Comparison of ENCODE assay signal across 18 cellular contexts in genomic region chr12:4189721-4190120, GRCh38.
DNase-seq lines count a peak whose midpoint lies in the region; ATAC-seq and TF ChIP-seq lines count a peak whose summit lies in the region.
"Had no signal": no experiment of that assay in that cellular context is flagged by ENCODE, and none has a peak within 500 bp of the region (broad histone marks: within the 10 kb centered on the region; RNA-seq: fewer than 3 reads in every experiment).

No MANE protein-coding gene starts in this region.

- H3K27ac ChIP-seq in endodermal cell (ENCODE audit: low read depth, low read length) (no peak overlapping the region), neutrophil (peak overlapping the region; percentile 78), stomach (no peak overlapping the region), GM23248 (no peak overlapping the region)
- H3K27ac ChIP-seq: 22Rv1, A549 had no signal

- no peak overlapping the region for H2AFZ ChIP-seq in GM23248

- H3K36me3 Mint-ChIP-seq in activated naive CD4-positive, alpha-beta T cell treated with anti-CD3 and anti-CD28 coated beads, Interleukin-2, amount 50 U/mL, for 24 hours, result peaks cover 2% of the 10 kb centered on the region
- no peaks in the 10 kb centered on the region for H3K36me3 Mint-ChIP-seq in endodermal cell (ENCODE audit: low read depth)
- H3K36me3 Mint-ChIP-seq: CD14-positive monocyte; CD4-positive, alpha-beta memory T cell had no signal

- H3K9ac ChIP-seq in endodermal cell (ENCODE audit: extremely low read depth, low read length, poor library complexity, severe bottlenecking) (no peak overlapping the region), GM23248 (no peak overlapping the region)

- H3K27me3 Mint-ChIP-seq in activated naive CD4-positive, alpha-beta T cell treated with anti-CD3 and anti-CD28 coated beads, Interleukin-2, amount 50 U/mL, for 24 hours, result no peaks in the 10 kb centered on the region
- peaks cover 6% of the 10 kb centered on the region for H3K27me3 Mint-ChIP-seq in endodermal cell (ENCODE audit: insufficient read depth)
- H3K27me3 Mint-ChIP-seq: CD4-positive, alpha-beta memory T cell had no signal

- in situ Hi-C loops in GM23248 (cut with MboI), result no loop called here

- TF ChIP-seq CTCF in endodermal cell (conservative IDR thresholded peaks at IDR 0.05) (peak; percentile 44), neutrophil (IDR thresholded peaks at IDR 0.05) (no peak), stomach (IDR thresholded peaks at IDR 0.05) (no peak)

- no peaks in the 10 kb centered on the region for H3K9me3 Mint-ChIP-seq in activated naive CD4-positive, alpha-beta T cell treated with anti-CD3 and anti-CD28 coated beads, Interleukin-2, amount 50 U/mL, for 24 hours
- no peaks in the 10 kb centered on the region for H3K9me3 Mint-ChIP-seq in endodermal cell
- H3K9me3 Mint-ChIP-seq: CD14-positive monocyte; CD4-positive, alpha-beta memory T cell; H9 had no signal

- H3K4me3 ChIP-seq in endodermal cell (ENCODE audit: low read length), result no peak overlapping the region
- H3K4me3 ChIP-seq in neutrophil (ENCODE audit: low read depth in 1 of 2, low read length in 1 of 2), result peak overlapping the region in 1 of 2 experiments; percentile 54
- no peak overlapping the region for H3K4me3 ChIP-seq in stomach
- no peak overlapping the region for H3K4me3 ChIP-seq in GM23248
- H3K4me3 ChIP-seq: A549 had no signal

- H3K4me1 ChIP-seq in endodermal cell (ENCODE audit: control insufficient read depth, insufficient read depth, low read length) (peaks cover 11% of the 10 kb centered on the region), neutrophil (ENCODE audit: control insufficient read depth in 1 of 2, insufficient read depth in 1 of 2, low read depth in 1 of 2, low read length in 1 of 2) (peaks cover 43 to 45% of the 10 kb centered on the region in 2 experiments), stomach (no peaks in the 10 kb centered on the region), GM23248 (ENCODE audit: insufficient read depth) (no peaks in the 10 kb centered on the region)
- H3K4me1 ChIP-seq: A549 had no signal

- H3F3A ChIP-seq in GM23248 (ENCODE audit: insufficient read depth), result no peaks in the 10 kb centered on the region

- no peaks in the 10 kb centered on the region for H4K20me1 ChIP-seq in GM23248 (ENCODE audit: insufficient read depth)

- no peaks in the 10 kb centered on the region for H3K79me2 ChIP-seq in GM23248 (ENCODE audit: insufficient read depth)

- DNase-seq in activated naive CD4-positive, alpha-beta T cell treated with anti-CD3 and anti-CD28 coated beads, Interleukin-2, amount 50 U/mL, for 16 hours, result no peak
- no peak for DNase-seq in endodermal cell
- DNase-seq in stomach, result no peak
- no peak for DNase-seq in GM23248
- DNase-seq in activated T-cell treated with anti-CD3 and anti-CD28 coated beads, Interleukin-2, amount 50 U/mL, for 1 hour, result no peak
- DNase-seq: AML-193; CD4-positive, alpha-beta memory T cell; DMS153; DMS79; GDM1; H9; IMR-90 had no signal

- TF ChIP-seq POLR2A in stomach (IDR thresholded peaks at IDR 0.05), result no peak

- ATAC-seq in HG02623 (IDR thresholded peaks at IDR 0.05; ENCODE audit: unreplicated experiment), result no peak
- ATAC-seq: A549 had no signal

- no peaks in the 10 kb centered on the region for H3K4me1 Mint-ChIP-seq in activated naive CD4-positive, alpha-beta T cell treated with anti-CD3 and anti-CD28 coated beads, Interleukin-2, amount 50 U/mL, for 24 hours
- peaks cover 38% of the 10 kb centered on the region for H3K4me1 Mint-ChIP-seq in endodermal cell
- H3K4me1 Mint-ChIP-seq: CD4-positive, alpha-beta memory T cell had no signal

- no peaks in the 10 kb centered on the region for H3K9me2 ChIP-seq in GM23248 (ENCODE audit: insufficient read depth)

- no peak overlapping the region for H3K4me3 Mint-ChIP-seq in activated naive CD4-positive, alpha-beta T cell treated with anti-CD3 and anti-CD28 coated beads, Interleukin-2, amount 50 U/mL, for 24 hours
- no peak overlapping the region for H3K4me3 Mint-ChIP-seq in endodermal cell
- H3K4me3 Mint-ChIP-seq: CD14-positive monocyte; CD4-positive, alpha-beta memory T cell; H9 had no signal

- no peaks in the 10 kb centered on the region for H3K36me3 ChIP-seq in endodermal cell (ENCODE audit: control insufficient read depth, insufficient read depth, low read length)
- H3K36me3 ChIP-seq in neutrophil, result no peaks in the 10 kb centered on the region
- H3K36me3 ChIP-seq in stomach, result no peaks in the 10 kb centered on the region
- H3K36me3 ChIP-seq in GM23248 (ENCODE audit: low read depth), result no peaks in the 10 kb centered on the region

- intact Hi-C loops in stomach (cut with DNase I; ENCODE audit: low total_unique reads), result no loop called here

- H3K27ac Mint-ChIP-seq in activated naive CD4-positive, alpha-beta T cell treated with anti-CD3 and anti-CD28 coated beads, Interleukin-2, amount 50 U/mL, for 24 hours, result peak overlapping the region; percentile 52
- H3K27ac Mint-ChIP-seq in endodermal cell, result no peak overlapping the region
- H3K27ac Mint-ChIP-seq: CD14-positive monocyte; CD4-positive, alpha-beta memory T cell; H9 had no signal

- TF ChIP-seq EP300 in stomach (IDR thresholded peaks at IDR 0.05), result no peak

- H3K4me2 ChIP-seq in GM23248 (ENCODE audit: unreplicated experiment), result no peak overlapping the region
- H3K4me2 ChIP-seq: A549 had no signal

- WGBS in endodermal cell (ENCODE audit: insufficient coverage in 1 of 2, insufficient read length in 1 of 2), 2 experiments, result 92 to 96% methylated on average over 12 of the region's 12 CpGs
- WGBS in stomach, 5 donors, result 85 to 93% (median 90%) methylated on average over 12 of the region's 12 CpGs
- WGBS in GM23248 (ENCODE audit: low coverage in 1 of 2, low lambda C conversion rate in 2 of 2, missing lambda C conversion rate in 2 of 2), 2 experiments, result 53 to 59% methylated on average over 12 of the region's 12 CpGs

- H3K27me3 ChIP-seq in endodermal cell (ENCODE audit: control insufficient read depth, insufficient read depth, low read length, poor library complexity, severe bottlenecking), result no peaks in the 10 kb centered on the region
- no peaks in the 10 kb centered on the region for H3K27me3 ChIP-seq in neutrophil
- peaks cover 0 to 20% (median 4%) of the 10 kb centered on the region in 3 donors for H3K27me3 ChIP-seq in stomach
- 0 out of 2 replicates have a peak, but pooled peaks cover 5% of the 10 kb centered on the region for H3K27me3 ChIP-seq in GM23248 (replicated peaks; ENCODE audit: insufficient read depth)

- H3K9me3 ChIP-seq in endodermal cell (ENCODE audit: control insufficient read depth, low read length), result no peaks in the 10 kb centered on the region
- H3K9me3 ChIP-seq in neutrophil, result no peaks in the 10 kb centered on the region
- H3K9me3 ChIP-seq in stomach, result no peaks in the 10 kb centered on the region
- H3K9me3 ChIP-seq in GM23248 (ENCODE audit: low read depth), result no peaks in the 10 kb centered on the region
- H3K9me3 ChIP-seq: A549 had no signal
